In genomic region chr7:50761722-50762121, GRCh38 we compare ENCODE assay signal across 19 cellular contexts.
"Had no signal": no experiment of that assay in that cellular context is flagged by ENCODE, and none has a peak within 500 bp of the region (broad histone marks: within the 10 kb centered on the region; RNA-seq: fewer than 3 reads in every experiment).

No MANE protein-coding gene starts in this region.

- H3K4me3 ChIP-seq: body of pancreas, prostate gland, skin epidermis, suprapubic skin had no signal

- H3K4me3 Mint-ChIP-seq: activated CD8-positive, alpha-beta memory T cell treated with anti-CD3 and anti-CD28 coated beads, Interleukin-2, amount 10 ng/mL, durations not matched to agents 7 days and 5 days; activated T-cell treated with anti-CD3 and anti-CD28 coated beads, Interleukin-2, amount 50 U/mL, for 24 hours; stimulated activated naive CD8-positive, alpha-beta T cell treated with anti-CD3 and anti-CD28 coated beads, Interleukin-15, Interleukin-2, amounts not matched to agents 100 ng/mL and 50 ng/mL, for 24 hours had no signal

- H3K27me3 ChIP-seq: body of pancreas, suprapubic skin had no signal

- ATAC-seq: activated CD4-positive, CD25-positive, alpha-beta regulatory T cell treated with anti-CD3 and anti-CD28 coated beads, Interleukin-2, amount 50 U/mL, for 24 hours; activated CD8-positive, alpha-beta memory T cell treated with anti-CD3 and anti-CD28 coated beads, Interleukin-2, amount 10 ng/mL, durations not matched to agents 7 days and 5 days; body of pancreas; right cardiac atrium had no signal

- H3K27ac ChIP-seq: prostate gland, skin epidermis, suprapubic skin had no signal

- H3K4me1 ChIP-seq: prostate gland had no signal

- H3K9me3 Mint-ChIP-seq: activated T-cell treated with anti-CD3 and anti-CD28 coated beads, Interleukin-2, amount 50 U/mL, for 24 hours had no signal

- H3K27ac Mint-ChIP-seq: activated CD8-positive, alpha-beta memory T cell treated with anti-CD3 and anti-CD28 coated beads, Interleukin-2, amount 10 ng/mL, durations not matched to agents 7 days and 5 days; activated T-cell treated with anti-CD3 and anti-CD28 coated beads, Interleukin-2, amount 50 U/mL, for 24 hours; stimulated activated naive CD8-positive, alpha-beta T cell treated with anti-CD3 and anti-CD28 coated beads, Interleukin-15, Interleukin-2, amounts not matched to agents 100 ng/mL and 50 ng/mL, for 24 hours had no signal

- H3K27me3 Mint-ChIP-seq: activated T-cell treated with anti-CD3 and anti-CD28 coated beads, Interleukin-2, amount 50 U/mL, for 24 hours; stimulated activated naive CD8-positive, alpha-beta T cell treated with anti-CD3 and anti-CD28 coated beads, Interleukin-15, Interleukin-2, amounts not matched to agents 100 ng/mL and 50 ng/mL, for 24 hours had no signal

- DNase-seq: activated CD4-positive, alpha-beta T cell treated with anti-CD3 and anti-CD28 coated beads, Interleukin-2, amount 50 U/mL, for 4 hours; activated CD8-positive, alpha-beta memory T cell treated with anti-CD3 and anti-CD28 coated beads, Interleukin-2, amount 10 ng/mL, durations not matched to agents 7 days and 5 days; activated gamma-delta T cell; activated T-cell treated with anti-CD3 and anti-CD28 coated beads, Interleukin-2, amount 50 U/mL, for 24 hours; amygdala; body of pancreas; caudate nucleus; foreskin fibroblast; hypothalamus; kidney glomerular epithelial cell; mesendoderm; right cardiac atrium; SW 1271; trophoblast cell had no signal

- H3K36me3 Mint-ChIP-seq: activated CD8-positive, alpha-beta memory T cell treated with anti-CD3 and anti-CD28 coated beads, Interleukin-2, amount 10 ng/mL, durations not matched to agents 7 days and 5 days had no signal

- H3K36me3 ChIP-seq: prostate gland, suprapubic skin had no signal

- H3K9me3 ChIP-seq: body of pancreas, prostate gland, suprapubic skin had no signal
